In genomic region chr3:134754768-134755559, GRCh38 we compare ENCODE assay signal across 8 cellular contexts. TPM values are rescaled to one million over a fixed set of nuclear protein-coding genes. Genes with fewer than 3 reads are reported as not detected.
DNase-seq lines count a peak whose midpoint lies in the region; ATAC-seq and TF ChIP-seq lines count a peak whose summit lies in the region.

No MANE protein-coding gene starts in this region.

- no peak overlapping the region for H3K27ac Mint-ChIP-seq in activated CD8-positive, alpha-beta memory T cell treated with anti-CD3 and anti-CD28 coated beads, Interleukin-2, amount 10 ng/mL, durations not matched to agents 7 days and 5 days
- H3K27ac Mint-ChIP-seq in activated naive CD8-positive, alpha-beta T cell treated with anti-CD3 and anti-CD28 coated beads, Interleukin-2, amount 50 U/mL, for 24 hours: no peak overlapping the region

- H3K36me3 ChIP-seq in H7 (replicated peaks; ENCODE audit: control insufficient read depth, insufficient read depth, low read length) (no peaks in the 10 kb centered on the region), suprapubic skin (no peaks in the 10 kb centered on the region)

- H3K36me3 Mint-ChIP-seq in activated CD8-positive, alpha-beta memory T cell treated with anti-CD3 and anti-CD28 coated beads, Interleukin-2, amount 10 ng/mL, durations not matched to agents 7 days and 5 days: no peaks in the 10 kb centered on the region
- no peaks in the 10 kb centered on the region for H3K36me3 Mint-ChIP-seq in activated naive CD8-positive, alpha-beta T cell treated with anti-CD3 and anti-CD28 coated beads, Interleukin-2, amount 50 U/mL, for 24 hours (ENCODE audit: low read depth)

- no peak overlapping the region for H3K27ac ChIP-seq in suprapubic skin

- 67% methylated on average over 3 of the region's 4 CpGs for WGBS in suprapubic skin

- no peaks in the 10 kb centered on the region for H3K9me3 ChIP-seq in suprapubic skin

- no peak overlapping the region for H3K4me3 Mint-ChIP-seq in activated CD8-positive, alpha-beta memory T cell treated with anti-CD3 and anti-CD28 coated beads, Interleukin-2, amount 10 ng/mL, durations not matched to agents 7 days and 5 days
- H3K4me3 Mint-ChIP-seq in activated naive CD8-positive, alpha-beta T cell treated with anti-CD3 and anti-CD28 coated beads, Interleukin-2, amount 50 U/mL, for 24 hours: no peak overlapping the region

- CTCF ChIA-PET in activated CD8-positive, alpha-beta memory T cell treated with anti-CD3 and anti-CD28 coated beads, Interleukin-2, amount 10 ng/mL, durations not matched to agents 7 days and 5 days (lab: Charles Lee): interaction anchor here (0.7 to 3.7 kb wide), 8 partner anchors 9 to 539 kb away, joined by 3 to 25 read pairs (median 4); partner anchors contain the start of gene EPHB1

- H3K4me1 ChIP-seq in suprapubic skin: no peaks in the 10 kb centered on the region

- peak; percentile 61 for DNase-seq in activated CD8-positive, alpha-beta memory T cell treated with anti-CD3 and anti-CD28 coated beads, Interleukin-2, amount 10 ng/mL, durations not matched to agents 7 days and 5 days
- no peak for DNase-seq in activated CD8-positive, alpha-beta memory T cell treated with anti-CD3 and anti-CD28 coated beads for 24 hours
- DNase-seq in H7: peak; percentile 79
- peak; percentile 46 for DNase-seq in M059J (ENCODE audit: low read depth)
- peak; percentile 44 for DNase-seq in activated naive CD8-positive, alpha-beta T cell treated with anti-CD3 and anti-CD28 coated beads, Interleukin-2, amount 50 U/mL, for 24 hours
- peak; percentile 86 for DNase-seq in islet precursor cell
- DNase-seq in suprapubic skin (ENCODE audit: low spot score in 2 of 2): no peak
- DNase-seq in mesenteric fat pad (ENCODE audit: low spot score): no peak

- TF ChIP-seq EP300 in suprapubic skin (IDR thresholded peaks at IDR 0.05): no peak

- TF ChIP-seq CTCF in suprapubic skin (IDR thresholded peaks at IDR 0.05): peak; percentile 19 to 58

- no peaks in the 10 kb centered on the region for H3K9me3 Mint-ChIP-seq in activated CD8-positive, alpha-beta memory T cell treated with anti-CD3 and anti-CD28 coated beads, Interleukin-2, amount 10 ng/mL, durations not matched to agents 7 days and 5 days (ENCODE audit: low read depth)
- H3K9me3 Mint-ChIP-seq in activated naive CD8-positive, alpha-beta T cell treated with anti-CD3 and anti-CD28 coated beads, Interleukin-2, amount 50 U/mL, for 24 hours: no peaks in the 10 kb centered on the region

- no peaks in the 10 kb centered on the region for H3K4me1 Mint-ChIP-seq in activated CD8-positive, alpha-beta memory T cell treated with anti-CD3 and anti-CD28 coated beads, Interleukin-2, amount 10 ng/mL, durations not matched to agents 7 days and 5 days
- no peaks in the 10 kb centered on the region for H3K4me1 Mint-ChIP-seq in activated naive CD8-positive, alpha-beta T cell treated with anti-CD3 and anti-CD28 coated beads, Interleukin-2, amount 50 U/mL, for 24 hours

- peaks cover 3% of the 10 kb centered on the region for H3K27me3 Mint-ChIP-seq in activated CD8-positive, alpha-beta memory T cell treated with anti-CD3 and anti-CD28 coated beads, Interleukin-2, amount 10 ng/mL, durations not matched to agents 7 days and 5 days
- H3K27me3 Mint-ChIP-seq in activated naive CD8-positive, alpha-beta T cell treated with anti-CD3 and anti-CD28 coated beads, Interleukin-2, amount 50 U/mL, for 24 hours: peaks cover 7% of the 10 kb centered on the region

- peak; percentile 61 for ATAC-seq in activated CD8-positive, alpha-beta memory T cell treated with anti-CD3 and anti-CD28 coated beads, Interleukin-2, amount 10 ng/mL, durations not matched to agents 7 days and 5 days
- no peak for ATAC-seq in activated naive CD8-positive, alpha-beta T cell treated with anti-CD3 and anti-CD28 coated beads, Interleukin-2, amount 50 U/mL, for 24 hours

- H3K27me3 ChIP-seq in H7 (ENCODE audit: control insufficient read depth, insufficient read depth, low read length): no peaks in the 10 kb centered on the region; the same call in none of the 2 replicates
- H3K27me3 ChIP-seq in suprapubic skin: no peaks in the 10 kb centered on the region

- no peak for TF ChIP-seq POLR2A in suprapubic skin (IDR thresholded peaks at IDR 0.05)

- H3K4me3 ChIP-seq in H7 (ENCODE audit: insufficient read depth, low read depth, low read length): no peak overlapping the region
- H3K4me3 ChIP-seq in suprapubic skin: no peak overlapping the region

RNA-seq across cellular contexts. Expression of gene EPHB1, which starts 40.1 kb away (rescaled TPM):
- total RNA-seq in activated CD8-positive, alpha-beta memory T cell treated with anti-CD3 and anti-CD28 coated beads, Interleukin-2, amount 10 ng/mL, durations not matched to agents 7 days and 5 days: 1 to 10 TPM in 1 of 2 experiments, under 1 TPM in 1; 0.35 to 2.2 TPM
- 0.48 and 3.3 TPM in 2 replicates for total RNA-seq in H7 (2014; rRNA removed; shearing (Covaris generic))
- total RNA-seq in M059J (2014; rRNA removed; shearing (Covaris generic)): 0.22 and 1.0 TPM in 2 replicates
- total RNA-seq in suprapubic skin (10 to 100 TPM in 3 of 4 donors, 1 to 10 TPM in 1; 8.5 to 30.7 (median 18.5) TPM), mesenteric fat pad (1.9 TPM)

Comparison
In these comparisons a context has a peak if more than half of its experiments do, and no peak if none do; other contexts are left out.
1. DNase-seq: peak in activated CD8-positive, alpha-beta memory T cell treated with anti-CD3 and anti-CD28 coated beads, Interleukin-2, amount 10 ng/mL, durations not matched to agents 7 days and 5 days (single experiment), H7 (single experiment), M059J (single experiment), activated naive CD8-positive, alpha-beta T cell treated with anti-CD3 and anti-CD28 coated beads, Interleukin-2, amount 50 U/mL, for 24 hours (single experiment) and islet precursor cell (single experiment); none in activated CD8-positive, alpha-beta memory T cell treated with anti-CD3 and anti-CD28 coated beads for 24 hours (single experiment), suprapubic skin (0 of 2) and mesenteric fat pad (single experiment).